In the genomic region with DNA sequence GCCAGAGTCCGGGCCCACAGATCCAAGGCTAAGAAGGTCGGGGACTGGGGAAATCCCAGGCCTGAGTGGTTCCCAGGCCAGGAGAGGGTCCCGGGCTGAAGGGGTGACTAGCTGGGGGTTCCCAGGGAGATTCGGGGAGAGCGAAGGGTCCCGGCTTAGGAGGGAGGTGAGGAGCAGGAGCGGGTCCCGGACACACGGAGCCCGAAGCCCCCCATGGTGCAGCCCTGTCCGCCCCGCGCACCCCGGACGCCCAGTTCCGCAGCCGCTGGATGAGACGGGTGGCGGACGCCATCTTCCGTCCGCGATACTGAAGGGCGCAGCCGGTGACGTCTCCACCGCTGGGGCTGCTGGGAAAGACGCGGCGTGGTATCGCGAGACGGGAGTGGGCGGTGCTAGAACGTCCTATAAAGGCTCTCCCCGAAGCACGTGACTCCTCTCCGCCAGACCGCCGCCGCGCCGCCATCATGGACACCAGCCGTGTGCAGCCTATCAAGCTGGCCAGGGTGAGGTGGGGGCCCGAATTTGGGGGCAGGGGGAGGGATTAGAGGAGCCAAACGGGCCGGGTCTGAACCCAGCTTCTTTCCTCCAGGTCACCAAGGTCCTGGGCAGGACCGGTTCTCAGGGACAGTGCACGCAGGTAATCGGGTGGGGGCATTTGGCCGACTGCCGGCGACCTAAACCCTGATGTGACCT, we compare ENCODE assay signal across 8 cellular contexts. TPM values are rescaled to one million over a fixed set of nuclear protein-coding genes. Genes with fewer than 3 reads are reported as not detected.
A peak's percentile ranks its signal among the peaks of the same experiment; 100 is the strongest.
DNase-seq lines count a peak whose midpoint lies in the region; ATAC-seq and TF ChIP-seq lines count a peak whose summit lies in the region.

A gene (minus strand): TSS at position 309 of the 693 bp plus-strand sequence. CDS start 17 bp downstream, at position 292.
A gene (plus strand): TSS at position 430 of the 693 bp plus-strand sequence. CDS start 35 bp downstream, at position 465.

- no peaks in the 10 kb centered on the region for H3K9me3 Mint-ChIP-seq in activated T-helper 17 cell treated with anti-CD3 and anti-CD28 coated beads, Interleukin-2, amount 50 U/mL, for 72 hours
- H3K9me3 Mint-ChIP-seq in naive thymus-derived CD8-positive, alpha-beta T cell = no peaks in the 10 kb centered on the region
- no peaks in the 10 kb centered on the region for H3K9me3 Mint-ChIP-seq in stimulated activated naive B cell treated with anti-CD40 and anti-IgM and Interleukin-4, amounts not matched to agents 10 μg/mL and 1 μg/mL and 100 μg/mL, for 72 hours

- DNase-seq in ELF-1 (ENCODE audit: low read depth, low spot score) = peak; percentile 98
- peak; percentile 97 for DNase-seq in H4 (ENCODE audit: low spot score)
- DNase-seq in LoVo (ENCODE audit: low spot score) = peak; percentile 97
- DNase-seq in RWPE1 (ENCODE audit: low spot score) = peak; percentile 92
- DNase-seq in fibroblast of gingiva (ENCODE audit: low read depth) = peak; percentile 95
- peak; percentile 93 to 98 (median 96) for DNase-seq in naive thymus-derived CD8-positive, alpha-beta T cell
- DNase-seq in stimulated activated naive B cell treated with anti-CD40 and anti-IgM and Interleukin-4, amounts not matched to agents 10 μg/mL and 1 μg/mL and 100 μg/mL, for 72 hours = peak; percentile 94

- POLR2A ChIA-PET in RWPE1 (lab: Yijun Ruan, JAX; ENCODE audit: low non-redundant PET) = interaction anchor here (0.6 kb wide), 2 partner anchors 15 to 128 kb away, joined by 3 to 4 read pairs; no protein-coding TSS in a partner anchor
- POLR2A ChIA-PET in naive thymus-derived CD8-positive, alpha-beta T cell (lab: Charles Lee) = interaction anchor here (0.5 to 3.3 kb wide), 19 partner anchors 10 to 417 kb away, joined by 3 to 25 read pairs (median 5); a partner anchor contains a TSS

- H3K4me1 Mint-ChIP-seq in activated T-helper 17 cell treated with anti-CD3 and anti-CD28 coated beads, Interleukin-2, amount 50 U/mL, for 72 hours = peaks cover 5% of the 10 kb centered on the region
- peaks cover 12 to 55% (median 38%) of the 10 kb centered on the region in 4 donors for H3K4me1 Mint-ChIP-seq in naive thymus-derived CD8-positive, alpha-beta T cell
- H3K4me1 Mint-ChIP-seq in stimulated activated naive B cell treated with anti-CD40 and anti-IgM and Interleukin-4, amounts not matched to agents 10 μg/mL and 1 μg/mL and 100 μg/mL, for 72 hours = peaks cover 15 to 41% of the 10 kb centered on the region in 2 donors

- peak; percentile 97 for ATAC-seq in activated T-helper 17 cell treated with anti-CD3 and anti-CD28 coated beads, Interleukin-2, amount 50 U/mL, for 72 hours (replicated peaks)
- peak; percentile 91 to 94 for ATAC-seq in naive thymus-derived CD8-positive, alpha-beta T cell
- peak; percentile 89 to 95 for ATAC-seq in stimulated activated naive B cell treated with anti-CD40 and anti-IgM and Interleukin-4, amounts not matched to agents 10 μg/mL and 1 μg/mL and 100 μg/mL, for 72 hours (replicated peaks)

- peak within 1 kb of the TSS; percentile 100 for H3K4me3 Mint-ChIP-seq in activated T-helper 17 cell treated with anti-CD3 and anti-CD28 coated beads, Interleukin-2, amount 50 U/mL, for 72 hours
- peak within 1 kb of the TSS; percentile 94 to 100 (median 97) for H3K4me3 Mint-ChIP-seq in naive thymus-derived CD8-positive, alpha-beta T cell
- H3K4me3 Mint-ChIP-seq in stimulated activated naive B cell treated with anti-CD40 and anti-IgM and Interleukin-4, amounts not matched to agents 10 μg/mL and 1 μg/mL and 100 μg/mL, for 72 hours = peak within 1 kb of the TSS; percentile 96 to 98

- peak within 1 kb of the TSS; percentile 80 for H3K27ac ChIP-seq in RWPE1

- H3K36me3 Mint-ChIP-seq in activated T-helper 17 cell treated with anti-CD3 and anti-CD28 coated beads, Interleukin-2, amount 50 U/mL, for 72 hours (ENCODE audit: low read depth) = peaks cover 61% of the 10 kb centered on the region
- H3K36me3 Mint-ChIP-seq in naive thymus-derived CD8-positive, alpha-beta T cell = peaks cover 0 to 27% (median 2%) of the 10 kb centered on the region in 3 donors
- peaks cover 22 to 45% of the 10 kb centered on the region in 2 donors for H3K36me3 Mint-ChIP-seq in stimulated activated naive B cell treated with anti-CD40 and anti-IgM and Interleukin-4, amounts not matched to agents 10 μg/mL and 1 μg/mL and 100 μg/mL, for 72 hours

- TF ChIP-seq CTCF in RWPE1 (conservative IDR thresholded peaks at IDR 0.05; ENCODE audit: low read depth) = no peak

- no peaks in the 10 kb centered on the region for H3K27me3 Mint-ChIP-seq in activated T-helper 17 cell treated with anti-CD3 and anti-CD28 coated beads, Interleukin-2, amount 50 U/mL, for 72 hours
- H3K27me3 Mint-ChIP-seq in naive thymus-derived CD8-positive, alpha-beta T cell = no peaks in the 10 kb centered on the region
- no peaks in the 10 kb centered on the region for H3K27me3 Mint-ChIP-seq in stimulated activated naive B cell treated with anti-CD40 and anti-IgM and Interleukin-4, amounts not matched to agents 10 μg/mL and 1 μg/mL and 100 μg/mL, for 72 hours

- CTCF ChIA-PET in RWPE1 (lab: Yijun Ruan, JAX) = interaction anchor here (0.8 kb wide), 1 partner anchor 377 kb away, joined by 3 read pairs; no protein-coding TSS in a partner anchor

- H3K27ac Mint-ChIP-seq in activated T-helper 17 cell treated with anti-CD3 and anti-CD28 coated beads, Interleukin-2, amount 50 U/mL, for 72 hours = peak within 1 kb of the TSS; percentile 100
- peak within 1 kb of the TSS; percentile 92 to 100 (median 98) for H3K27ac Mint-ChIP-seq in naive thymus-derived CD8-positive, alpha-beta T cell
- peak within 1 kb of the TSS; percentile 99 for H3K27ac Mint-ChIP-seq in stimulated activated naive B cell treated with anti-CD40 and anti-IgM and Interleukin-4, amounts not matched to agents 10 μg/mL and 1 μg/mL and 100 μg/mL, for 72 hours

RNA-seq across cellular contexts. Expression of the first gene that starts in this region (rescaled TPM):
- total RNA-seq in H4 (2014; rRNA removed; shearing (Covaris generic)) = 57.7 and 71.5 TPM in 2 replicates
- 10 to 100 TPM; 42.6 to 51.3 TPM for total RNA-seq in activated T-helper 17 cell treated with anti-CD3 and anti-CD28 coated beads, Interleukin-2, amount 50 U/mL, for 72 hours
- 10 to 100 TPM; 28.5 to 35.3 TPM for total RNA-seq in naive thymus-derived CD8-positive, alpha-beta T cell
- 100 to 1,000 TPM; 117 to 136 (median 135) TPM for polyA plus RNA-seq in naive thymus-derived CD8-positive, alpha-beta T cell

RNA-seq across cellular contexts. Expression of the second gene that starts in this region (rescaled TPM):
- total RNA-seq in H4 (2014; rRNA removed; shearing (Covaris generic)) = 318 and 344 TPM in 2 replicates
- total RNA-seq in activated T-helper 17 cell treated with anti-CD3 and anti-CD28 coated beads, Interleukin-2, amount 50 U/mL, for 72 hours = 1,000 to 10,000 TPM; 2,364 to 2,621 TPM
- total RNA-seq in naive thymus-derived CD8-positive, alpha-beta T cell = 1,000 to 10,000 TPM; 3,024 to 3,108 TPM
- polyA plus RNA-seq in naive thymus-derived CD8-positive, alpha-beta T cell = 1,000 to 10,000 TPM; 3,764 to 4,165 (median 4,042) TPM

Comparison
In these comparisons a context has a peak if more than half of its experiments do, and no peak if none do; other contexts are left out.
1. Peak in every context shown above with its lines: DNase-seq, ATAC-seq and H3K27ac ChIP-seq.